1 cellular context compared by ENCODE assay signal in the genomic region with DNA sequence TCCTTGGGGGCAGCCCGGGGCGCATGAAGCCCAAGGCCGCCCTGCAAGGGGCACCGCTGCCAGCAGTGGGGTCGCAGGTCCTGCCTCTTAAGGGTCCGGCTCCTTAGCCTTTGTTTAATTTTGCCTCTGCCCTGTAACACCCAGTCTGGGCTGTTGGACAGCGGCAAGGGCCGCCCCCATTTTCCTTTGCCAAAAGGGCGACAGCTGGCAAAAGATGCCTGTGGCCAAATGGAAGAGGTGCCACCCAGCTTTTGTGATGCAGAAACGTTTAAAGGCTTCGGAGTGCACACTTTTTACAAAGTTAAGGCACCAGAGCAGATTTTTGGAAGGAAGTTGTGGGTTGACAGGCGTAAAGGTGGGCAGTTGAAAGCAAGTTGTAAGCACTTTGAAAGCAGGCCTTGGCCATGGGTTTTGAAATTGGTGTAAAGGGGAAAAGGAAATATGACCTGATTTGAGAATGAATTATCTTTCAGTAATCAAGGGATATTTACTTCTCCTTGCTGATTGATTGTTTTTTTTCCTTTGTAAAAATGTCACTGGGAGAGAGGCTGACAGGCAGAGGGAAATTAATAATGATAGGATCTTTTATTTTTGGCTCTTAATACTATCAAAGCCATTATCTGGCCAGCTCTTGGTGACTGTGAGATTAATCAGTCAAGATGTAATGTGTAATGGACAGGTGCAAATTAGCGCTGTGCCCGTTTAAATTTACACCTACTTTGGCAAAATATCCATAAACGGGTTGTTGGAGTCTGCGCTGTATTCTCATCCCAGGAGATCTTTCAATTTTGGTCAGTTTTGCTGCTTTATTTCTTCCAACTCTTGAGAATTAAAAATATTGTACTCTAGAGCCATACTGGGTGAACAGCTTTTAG.
TF ChIP-seq lines count a peak whose summit lies in the region.

No MANE protein-coding gene starts in this region.

TF ChIP-seq in HepG2, 621 proteins besides CTCF, POLR2A, EP300 and RAD21 (continued from another document and continues in another):
- no peak for TF ChIP-seq ZNF674 (CRISPR knock-in tag; IDR thresholded peaks at IDR 0.05; ENCODE audit: low read depth)
- TF ChIP-seq NFIB (CRISPR knock-in tag; IDR thresholded peaks at IDR 0.05; ENCODE audit: borderline replicate concordance), result no peak
- no peak for TF ChIP-seq ADNP (CRISPR knock-in tag; IDR thresholded peaks at IDR 0.05)
- no peak for TF ChIP-seq HINFP (CRISPR knock-in tag; IDR thresholded peaks at IDR 0.05; ENCODE audit: low read depth)
- TF ChIP-seq ZNF644 (CRISPR knock-in tag; IDR thresholded peaks at IDR 0.05; ENCODE audit: low read depth), result no peak
- TF ChIP-seq, protein P1, sequence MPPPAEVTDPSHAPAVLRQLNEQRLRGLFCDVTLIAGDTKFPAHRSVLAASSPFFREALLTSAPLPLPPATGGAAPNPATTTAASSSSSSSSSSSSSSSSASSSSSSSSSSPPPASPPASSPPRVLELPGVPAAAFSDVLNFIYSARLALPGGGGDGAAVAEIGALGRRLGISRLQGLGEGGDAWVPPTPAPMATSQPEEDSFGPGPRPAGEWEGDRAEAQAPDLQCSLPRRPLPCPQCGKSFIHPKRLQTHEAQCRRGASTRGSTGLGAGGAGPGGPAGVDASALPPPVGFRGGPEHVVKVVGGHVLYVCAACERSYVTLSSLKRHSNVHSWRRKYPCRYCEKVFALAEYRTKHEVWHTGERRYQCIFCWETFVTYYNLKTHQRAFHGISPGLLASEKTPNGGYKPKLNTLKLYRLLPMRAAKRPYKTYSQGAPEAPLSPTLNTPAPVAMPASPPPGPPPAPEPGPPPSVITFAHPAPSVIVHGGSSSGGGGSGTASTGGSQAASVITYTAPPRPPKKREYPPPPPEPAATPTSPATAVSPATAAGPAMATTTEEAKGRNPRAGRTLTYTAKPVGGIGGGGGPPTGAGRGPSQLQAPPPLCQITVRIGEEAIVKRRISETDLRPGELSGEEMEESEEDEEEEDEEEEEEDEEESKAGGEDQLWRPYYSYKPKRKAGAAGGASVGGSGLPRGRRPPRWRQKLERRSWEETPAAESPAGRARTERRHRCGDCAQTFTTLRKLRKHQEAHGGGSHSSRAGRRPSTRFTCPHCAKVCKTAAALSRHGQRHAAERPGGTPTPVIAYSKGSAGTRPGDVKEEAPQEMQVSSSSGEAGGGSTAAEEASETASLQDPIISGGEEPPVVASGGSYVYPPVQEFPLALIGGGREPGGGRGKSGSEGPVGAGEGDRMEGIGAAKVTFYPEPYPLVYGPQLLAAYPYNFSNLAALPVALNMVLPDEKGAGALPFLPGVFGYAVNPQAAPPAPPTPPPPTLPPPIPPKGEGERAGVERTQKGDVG (CRISPR knock-in tag; IDR thresholded peaks at IDR 0.05; ENCODE audit: borderline replicate concordance), result no peak
- no peak for TF ChIP-seq ZSCAN29 (CRISPR knock-in tag; conservative IDR thresholded peaks at IDR 0.05)
- TF ChIP-seq NFKBIZ (CRISPR knock-in tag; IDR thresholded peaks at IDR 0.05), result no peak
- no peak for TF ChIP-seq TCF12 (IDR thresholded peaks at IDR 0.05)
- TF ChIP-seq TCF12 (CRISPR knock-in tag; IDR thresholded peaks at IDR 0.05), result no peak
- TF ChIP-seq ZNF615 (CRISPR knock-in tag; IDR thresholded peaks at IDR 0.05; ENCODE audit: borderline replicate concordance), result no peak
- no peak for TF ChIP-seq HDAC2 (CRISPR knock-in tag; IDR thresholded peaks at IDR 0.05)
- no peak for TF ChIP-seq SATB2 (CRISPR knock-in tag; IDR thresholded peaks at IDR 0.05)
- peak; percentile 90 for TF ChIP-seq ZNF501 (CRISPR knock-in tag; IDR thresholded peaks at IDR 0.05)
- TF ChIP-seq THAP7 (CRISPR knock-in tag; IDR thresholded peaks at IDR 0.05), result no peak
- no peak for TF ChIP-seq ZNF639 (CRISPR knock-in tag; conservative IDR thresholded peaks at IDR 0.05)
- no peak for TF ChIP-seq NCOA2 (CRISPR knock-in tag; IDR thresholded peaks at IDR 0.05)
- TF ChIP-seq ZNF687 (CRISPR knock-in tag; IDR thresholded peaks at IDR 0.05), result peak; percentile 72; the same call in 1 of the 2 replicates
- TF ChIP-seq SP4 (CRISPR knock-in tag; IDR thresholded peaks at IDR 0.05), result no peak
- TF ChIP-seq ZFP36L1 (CRISPR knock-in tag; IDR thresholded peaks at IDR 0.05), result no peak
- TF ChIP-seq, protein P2, sequence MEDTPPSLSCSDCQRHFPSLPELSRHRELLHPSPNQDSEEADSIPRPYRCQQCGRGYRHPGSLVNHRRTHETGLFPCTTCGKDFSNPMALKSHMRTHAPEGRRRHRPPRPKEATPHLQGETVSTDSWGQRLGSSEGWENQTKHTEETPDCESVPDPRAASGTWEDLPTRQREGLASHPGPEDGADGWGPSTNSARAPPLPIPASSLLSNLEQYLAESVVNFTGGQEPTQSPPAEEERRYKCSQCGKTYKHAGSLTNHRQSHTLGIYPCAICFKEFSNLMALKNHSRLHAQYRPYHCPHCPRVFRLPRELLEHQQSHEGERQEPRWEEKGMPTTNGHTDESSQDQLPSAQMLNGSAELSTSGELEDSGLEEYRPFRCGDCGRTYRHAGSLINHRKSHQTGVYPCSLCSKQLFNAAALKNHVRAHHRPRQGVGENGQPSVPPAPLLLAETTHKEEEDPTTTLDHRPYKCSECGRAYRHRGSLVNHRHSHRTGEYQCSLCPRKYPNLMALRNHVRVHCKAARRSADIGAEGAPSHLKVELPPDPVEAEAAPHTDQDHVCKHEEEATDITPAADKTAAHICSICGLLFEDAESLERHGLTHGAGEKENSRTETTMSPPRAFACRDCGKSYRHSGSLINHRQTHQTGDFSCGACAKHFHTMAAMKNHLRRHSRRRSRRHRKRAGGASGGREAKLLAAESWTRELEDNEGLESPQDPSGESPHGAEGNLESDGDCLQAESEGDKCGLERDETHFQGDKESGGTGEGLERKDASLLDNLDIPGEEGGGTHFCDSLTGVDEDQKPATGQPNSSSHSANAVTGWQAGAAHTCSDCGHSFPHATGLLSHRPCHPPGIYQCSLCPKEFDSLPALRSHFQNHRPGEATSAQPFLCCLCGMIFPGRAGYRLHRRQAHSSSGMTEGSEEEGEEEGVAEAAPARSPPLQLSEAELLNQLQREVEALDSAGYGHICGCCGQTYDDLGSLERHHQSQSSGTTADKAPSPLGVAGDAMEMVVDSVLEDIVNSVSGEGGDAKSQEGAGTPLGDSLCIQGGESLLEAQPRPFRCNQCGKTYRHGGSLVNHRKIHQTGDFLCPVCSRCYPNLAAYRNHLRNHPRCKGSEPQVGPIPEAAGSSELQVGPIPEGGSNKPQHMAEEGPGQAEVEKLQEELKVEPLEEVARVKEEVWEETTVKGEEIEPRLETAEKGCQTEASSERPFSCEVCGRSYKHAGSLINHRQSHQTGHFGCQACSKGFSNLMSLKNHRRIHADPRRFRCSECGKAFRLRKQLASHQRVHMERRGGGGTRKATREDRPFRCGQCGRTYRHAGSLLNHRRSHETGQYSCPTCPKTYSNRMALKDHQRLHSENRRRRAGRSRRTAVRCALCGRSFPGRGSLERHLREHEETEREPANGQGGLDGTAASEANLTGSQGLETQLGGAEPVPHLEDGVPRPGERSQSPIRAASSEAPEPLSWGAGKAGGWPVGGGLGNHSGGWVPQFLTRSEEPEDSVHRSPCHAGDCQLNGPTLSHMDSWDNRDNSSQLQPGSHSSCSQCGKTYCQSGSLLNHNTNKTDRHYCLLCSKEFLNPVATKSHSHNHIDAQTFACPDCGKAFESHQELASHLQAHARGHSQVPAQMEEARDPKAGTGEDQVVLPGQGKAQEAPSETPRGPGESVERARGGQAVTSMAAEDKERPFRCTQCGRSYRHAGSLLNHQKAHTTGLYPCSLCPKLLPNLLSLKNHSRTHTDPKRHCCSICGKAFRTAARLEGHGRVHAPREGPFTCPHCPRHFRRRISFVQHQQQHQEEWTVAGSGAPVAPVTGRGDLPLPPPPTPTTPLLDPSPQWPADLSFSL (CRISPR knock-in tag; IDR thresholded peaks at IDR 0.05), result no peak
- TF ChIP-seq, protein P3, sequence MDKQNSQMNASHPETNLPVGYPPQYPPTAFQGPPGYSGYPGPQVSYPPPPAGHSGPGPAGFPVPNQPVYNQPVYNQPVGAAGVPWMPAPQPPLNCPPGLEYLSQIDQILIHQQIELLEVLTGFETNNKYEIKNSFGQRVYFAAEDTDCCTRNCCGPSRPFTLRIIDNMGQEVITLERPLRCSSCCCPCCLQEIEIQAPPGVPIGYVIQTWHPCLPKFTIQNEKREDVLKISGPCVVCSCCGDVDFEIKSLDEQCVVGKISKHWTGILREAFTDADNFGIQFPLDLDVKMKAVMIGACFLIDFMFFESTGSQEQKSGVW (CRISPR knock-in tag; IDR thresholded peaks at IDR 0.05; ENCODE audit: borderline replicate concordance), result no peak
- no peak for TF ChIP-seq KDM6A (CRISPR knock-in tag; IDR thresholded peaks at IDR 0.05; ENCODE audit: low read depth)
- no peak for TF ChIP-seq PHF20 (CRISPR knock-in tag; IDR thresholded peaks at IDR 0.05)
- no peak for TF ChIP-seq ZNF414 (CRISPR knock-in tag; IDR thresholded peaks at IDR 0.05)
- TF ChIP-seq CBX2 (IDR thresholded peaks at IDR 0.05; ENCODE audit: low read depth, low read length), result no peak
- no peak for TF ChIP-seq CBX2 (CRISPR knock-in tag; IDR thresholded peaks at IDR 0.05; ENCODE audit: low read depth)
- no peak for TF ChIP-seq NR1H2 (CRISPR knock-in tag; IDR thresholded peaks at IDR 0.05; ENCODE audit: borderline replicate concordance, low read depth)
- TF ChIP-seq ARNT2 (CRISPR knock-in tag; IDR thresholded peaks at IDR 0.05; ENCODE audit: low read depth), result no peak
- no peak for TF ChIP-seq ZMYM2 (CRISPR knock-in tag; IDR thresholded peaks at IDR 0.05)
- no peak for TF ChIP-seq ZSCAN30 (CRISPR knock-in tag; IDR thresholded peaks at IDR 0.05)
